Comparison of ENCODE assay signal across 7 cellular contexts in the genomic region with DNA sequence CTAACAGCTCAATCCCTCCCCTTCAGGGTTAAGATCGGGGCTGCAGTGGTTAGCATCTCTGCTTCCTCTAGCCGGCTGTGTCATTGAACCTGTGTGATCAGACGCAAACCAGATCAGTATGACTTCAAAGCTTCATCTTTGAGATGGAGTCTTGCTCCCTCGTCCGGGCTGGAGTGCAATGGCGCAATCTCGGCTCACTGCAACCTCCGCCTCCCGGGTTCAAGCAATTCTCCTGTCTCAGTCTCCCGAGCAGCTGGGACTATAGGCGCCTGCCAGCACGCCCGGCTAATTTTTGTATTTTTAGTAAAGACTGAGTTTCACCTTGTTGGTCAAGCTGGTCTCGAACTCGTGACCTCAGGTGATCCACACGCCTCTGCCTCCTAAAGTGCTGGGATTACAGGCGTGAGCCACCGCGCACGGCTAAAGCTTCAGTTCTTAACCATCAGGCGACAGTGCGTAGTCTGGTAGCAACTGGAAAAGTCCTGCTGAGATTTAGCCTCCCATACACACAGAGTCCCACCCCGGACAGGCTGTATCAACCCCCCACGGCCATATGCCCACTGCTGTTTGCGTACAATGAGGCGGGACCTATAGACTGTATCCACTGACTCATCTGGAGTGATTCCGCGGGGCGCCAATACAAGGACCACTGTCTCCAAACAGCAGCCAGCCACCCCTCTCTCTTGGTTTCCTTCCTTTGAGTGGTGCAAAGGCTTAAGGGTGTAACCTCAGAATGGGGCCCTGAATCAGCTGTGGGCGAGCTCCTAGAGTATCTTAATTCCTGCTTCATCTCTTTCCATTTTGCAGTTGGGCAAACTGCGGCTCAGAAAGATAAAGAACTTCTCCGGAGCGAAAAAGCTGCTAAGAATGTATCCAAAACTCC. TPM values are rescaled to one million over a fixed set of nuclear protein-coding genes. Genes with fewer than 3 reads are reported as not detected.
DNase-seq lines count a peak whose midpoint lies in the region; ATAC-seq lines count a peak whose summit lies in the region.

No MANE protein-coding gene starts in this region.

- no peaks in the 10 kb centered on the region for H3K27me3 Mint-ChIP-seq in central memory CD8-positive, alpha-beta T cell

- peaks cover 35% of the 10 kb centered on the region for H3K4me1 Mint-ChIP-seq in central memory CD8-positive, alpha-beta T cell

- H3K9me3 Mint-ChIP-seq in central memory CD8-positive, alpha-beta T cell, result no peaks in the 10 kb centered on the region

- DNase-seq in NCI-H1694 treated with DMSO at 0.1 percent for 48 hours (lab: John Stamatoyannopoulos, UW) (peak; percentile 18), left colon (peak; percentile 67 to 73)
- peak; percentile 62 for DNase-seq in activated CD4-positive, CD25-positive, alpha-beta regulatory T cell treated with anti-CD3 and anti-CD28 coated beads, Interleukin-2, amount 50 U/mL, for 16 hours (ENCODE audit: low read depth, low spot score)
- peak; percentile 65 to 82 for DNase-seq in central memory CD8-positive, alpha-beta T cell (ENCODE audit: low spot score in 2 of 2)
- peak; percentile 86 for DNase-seq in stimulated activated CD4-positive, alpha-beta T cell treated with anti-CD3 and anti-CD28 coated beads, Interleukin-1b, Interleukin-23, amount 100 ng/mL, for 48 hours

- intact Hi-C loops in left colon (cut with DNase I, micrococcal nuclease), result no loop called here

- ATAC-seq in GM18498 (IDR thresholded peaks at IDR 0.05; ENCODE audit: unreplicated experiment), result peak; percentile 54
- ATAC-seq in HG02678 (IDR thresholded peaks at IDR 0.05; ENCODE audit: unreplicated experiment), result peak; percentile 42
- peak; percentile 83 for ATAC-seq in central memory CD8-positive, alpha-beta T cell (replicated peaks; ENCODE audit: extremely low read depth, poor library complexity, severe bottlenecking)
- peak; percentile 46 for ATAC-seq in left colon

- H3K4me3 Mint-ChIP-seq in central memory CD8-positive, alpha-beta T cell, result peak overlapping the region; percentile 90

- H3K27ac Mint-ChIP-seq in central memory CD8-positive, alpha-beta T cell (ENCODE audit: low read depth), result peak overlapping the region; percentile 97

- H3K36me3 Mint-ChIP-seq in central memory CD8-positive, alpha-beta T cell (ENCODE audit: insufficient read depth), result peaks cover 22% of the 10 kb centered on the region

RNA-seq across cellular contexts. Expression of a gene that starts 23.3 kb away (rescaled TPM):
- 1 to 10 TPM; 1.1 to 2.1 TPM for total RNA-seq in left colon

RNA-seq across cellular contexts. Expression of a gene that starts 27.8 kb away (rescaled TPM):
- 100 to 1,000 TPM; 269 to 323 TPM for total RNA-seq in left colon

RNA-seq across cellular contexts. Expression of a gene that starts 47.9 kb away (rescaled TPM):
- total RNA-seq in left colon, result 1 to 10 TPM in 1 of 2 donors, under 1 TPM in 1; 0.76 to 2.0 TPM

Comparison
In these comparisons a context has a peak if more than half of its experiments do, and no peak if none do; other contexts are left out.
1. Peak in every context shown above with its lines: DNase-seq and ATAC-seq.
2. DNase-seq: peak in every context shown above with its lines; median percentile 86 in stimulated activated CD4-positive, alpha-beta T cell treated with anti-CD3 and anti-CD28 coated beads, Interleukin-1b, Interleukin-23, amount 100 ng/mL, for 48 hours; 74 in central memory CD8-positive, alpha-beta T cell; 70 in left colon; 62 in activated CD4-positive, CD25-positive, alpha-beta regulatory T cell treated with anti-CD3 and anti-CD28 coated beads, Interleukin-2, amount 50 U/mL, for 16 hours; 18 in NCI-H1694 treated with DMSO at 0.1 percent for 48 hours.